In the genomic region with DNA sequence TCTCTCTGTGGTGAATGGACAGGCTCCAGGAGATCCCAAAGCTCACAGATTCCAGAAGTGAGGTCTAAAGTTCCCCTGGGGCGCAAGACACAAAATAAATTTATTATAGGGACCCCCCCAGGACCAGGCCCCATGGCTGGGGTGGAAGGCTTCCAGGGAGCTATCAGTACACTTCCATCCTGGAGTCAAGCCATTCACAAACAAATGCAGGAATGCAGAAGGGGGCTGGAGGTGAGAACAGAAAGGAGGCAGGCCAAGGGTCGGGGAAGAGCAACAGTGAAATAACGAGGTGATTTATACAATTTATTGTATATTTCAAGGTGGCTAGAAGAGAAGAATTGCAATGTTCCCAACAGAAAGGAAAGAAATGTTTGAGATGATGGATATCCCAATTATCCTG, we compare ENCODE assay signal across 25 cellular contexts.
"Had no signal": no experiment of that assay in that cellular context is flagged by ENCODE, and none has a peak within 500 bp of the region (broad histone marks: within the 10 kb centered on the region; RNA-seq: fewer than 3 reads in every experiment).

No MANE protein-coding gene starts in this region.

- H3K4me3 Mint-ChIP-seq: activated CD4-positive, alpha-beta memory T cell treated with anti-CD3 and anti-CD28 coated beads, Interleukin-2, amount 10 ng/mL, durations not matched to agents 7 days and 5 days; activated CD4-positive, alpha-beta T cell treated with anti-CD3 and anti-CD28 coated beads for 36 hours; activated naive CD4-positive, alpha-beta T cell treated with anti-CD3 and anti-CD28 coated beads, Interleukin-2, amount 10 ng/mL, durations not matched to agents 7 days and 5 days; activated naive CD8-positive, alpha-beta T cell treated with anti-CD3 and anti-CD28 coated beads for 36 hours; activated T-cell treated with anti-CD3 and anti-CD28 coated beads, Interleukin-2, amount 50 U/mL, for 72 hours had no signal

- H3K9me3 Mint-ChIP-seq: activated CD4-positive, alpha-beta memory T cell treated with anti-CD3 and anti-CD28 coated beads, Interleukin-2, amount 10 ng/mL, durations not matched to agents 7 days and 5 days; activated naive CD4-positive, alpha-beta T cell treated with anti-CD3 and anti-CD28 coated beads, Interleukin-2, amount 10 ng/mL, durations not matched to agents 7 days and 5 days; activated naive CD8-positive, alpha-beta T cell treated with anti-CD3 and anti-CD28 coated beads for 36 hours; activated T-cell treated with anti-CD3 and anti-CD28 coated beads, Interleukin-2, amount 50 U/mL, for 72 hours; activated T-helper 2 cell treated with anti-CD3 and anti-CD28 coated beads, Interferon-gamma antibody, Interleukin-2, Interleukin-4, amounts not matched to agents 10 μg/mL and 5 μg/mL and 100 μg/mL, durations not matched to agents 14 hours and 24 hours and 36 hours had no signal

- H3K4me3 ChIP-seq: cardiac muscle cell had no signal

- H3K9me2 ChIP-seq: SK-N-SH had no signal

- H3K27ac Mint-ChIP-seq: activated CD4-positive, alpha-beta memory T cell treated with anti-CD3 and anti-CD28 coated beads, Interleukin-2, amount 10 ng/mL, durations not matched to agents 7 days and 5 days; activated CD4-positive, alpha-beta T cell treated with anti-CD3 and anti-CD28 coated beads for 36 hours; activated naive CD4-positive, alpha-beta T cell treated with anti-CD3 and anti-CD28 coated beads, Interleukin-2, amount 10 ng/mL, durations not matched to agents 7 days and 5 days; activated naive CD8-positive, alpha-beta T cell treated with anti-CD3 and anti-CD28 coated beads for 36 hours; activated T-cell treated with anti-CD3 and anti-CD28 coated beads, Interleukin-2, amount 50 U/mL, for 72 hours; activated T-helper 2 cell treated with anti-CD3 and anti-CD28 coated beads, Interferon-gamma antibody, Interleukin-2, Interleukin-4, amounts not matched to agents 10 μg/mL and 5 μg/mL and 100 μg/mL, durations not matched to agents 14 hours and 24 hours and 36 hours had no signal

- H3K4me2 ChIP-seq: SK-N-SH had no signal

- H3K36me3 ChIP-seq: brain microvascular endothelial cell, cardiac muscle cell had no signal

- DNase-seq: activated CD4-positive, alpha-beta memory T cell treated with anti-CD3 and anti-CD28 coated beads, Interleukin-2, amount 10 ng/mL, durations not matched to agents 7 days and 5 days; activated CD4-positive, alpha-beta T cell treated with anti-CD3 and anti-CD28 coated beads for 36 hours; activated CD4-positive, alpha-beta T cell treated with anti-CD3 and anti-CD28 coated beads, Interleukin-2, amount 50 U/mL, for 1 hour; activated CD8-positive, alpha-beta memory T cell treated with anti-CD3 and anti-CD28 coated beads, Interleukin-2, amount 50 U/mL, for 4 hours; activated gamma-delta T cell treated with Interleukin-2 at 50 U/mL for 16 hours; activated naive CD4-positive, alpha-beta T cell treated with anti-CD3 and anti-CD28 coated beads, Interleukin-2, amount 10 ng/mL, durations not matched to agents 7 days and 5 days; activated naive CD8-positive, alpha-beta T cell treated with anti-CD3 and anti-CD28 coated beads for 36 hours; activated T-cell treated with anti-CD3 and anti-CD28 coated beads, Interleukin-2, amount 50 U/mL, for 72 hours; brain microvascular endothelial cell; Kasumi-1; NCI-H1048; NCI-H1417; NCI-H1694; NCI-H2029 treated with DMSO at 0.1 percent for 48 hours; NCI-H345; NCI-H510A; NCI-H526 treated with DMSO at 0.1 percent for 48 hours; NCI-H82; OCI-M1; RPMI8226; SK-N-SH; T-helper 1 cell had no signal

- H3K9me3 ChIP-seq: SK-N-SH had no signal

- H3K9ac ChIP-seq: SK-N-SH had no signal

- H3K27ac ChIP-seq: brain microvascular endothelial cell, cardiac muscle cell, VCaP had no signal

- H3K27me3 ChIP-seq: brain microvascular endothelial cell, cardiac muscle cell had no signal

- H3K36me3 Mint-ChIP-seq: activated naive CD4-positive, alpha-beta T cell treated with anti-CD3 and anti-CD28 coated beads, Interleukin-2, amount 10 ng/mL, durations not matched to agents 7 days and 5 days; activated naive CD8-positive, alpha-beta T cell treated with anti-CD3 and anti-CD28 coated beads for 36 hours had no signal
